Comparison of ENCODE assay signal across 9 cellular contexts in the genomic region with DNA sequence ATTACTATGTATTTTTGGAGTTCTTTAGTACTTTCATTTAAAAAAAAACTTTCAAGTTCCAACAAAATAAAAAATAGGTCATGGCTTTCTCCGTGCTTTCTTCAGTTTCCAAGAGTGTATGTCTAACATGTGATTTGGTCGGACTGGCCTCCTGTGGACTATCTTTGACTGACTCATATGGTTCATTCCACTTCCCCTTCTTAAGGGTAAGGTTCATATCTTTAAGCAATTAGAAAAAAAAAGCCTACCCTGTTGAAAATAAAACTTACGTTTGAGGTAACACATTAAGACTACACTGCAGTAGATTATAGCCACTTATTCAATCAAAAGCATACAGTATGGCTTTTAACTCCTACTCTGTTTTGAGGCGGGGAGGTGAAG.
DNase-seq lines count a peak whose midpoint lies in the region; ATAC-seq and TF ChIP-seq lines count a peak whose summit lies in the region.
"Had no signal": no experiment of that assay in that cellular context is flagged by ENCODE, and none has a peak within 500 bp of the region (broad histone marks: within the 10 kb centered on the region; RNA-seq: fewer than 3 reads in every experiment).

No MANE protein-coding gene starts in this region.

- no peak for TF ChIP-seq CTCF in chondrocyte (IDR thresholded peaks at IDR 0.05)

- CTCF ChIA-PET in HEK293T (lab: Yijun Ruan, JAX), result no interaction called here

- H3K4me1 Mint-ChIP-seq in chondrocyte (ENCODE audit: low read depth), result peaks cover 17% of the 10 kb centered on the region

- no peak overlapping the region for H3K4me3 Mint-ChIP-seq in chondrocyte (ENCODE audit: unreplicated experiment)

- H3K9me3 Mint-ChIP-seq in chondrocyte (ENCODE audit: low read depth), result peaks cover 2% of the 10 kb centered on the region

- ATAC-seq in GM21447 (IDR thresholded peaks at IDR 0.05; ENCODE audit: unreplicated experiment) (peak; percentile 100), HG03558 (IDR thresholded peaks at IDR 0.05; ENCODE audit: extremely low read depth, unreplicated experiment) (peak; percentile 99)
- ATAC-seq: body of pancreas had no signal

- H3K27ac Mint-ChIP-seq in chondrocyte (ENCODE audit: unreplicated experiment), result peak overlapping the region; percentile 3

- no peaks in the 10 kb centered on the region for H3K36me3 Mint-ChIP-seq in chondrocyte (ENCODE audit: low read depth)

- H3K27me3 Mint-ChIP-seq in chondrocyte (ENCODE audit: low read depth), result no peaks in the 10 kb centered on the region

- POLR2A ChIA-PET in HEK293T (lab: Yijun Ruan, JAX), result no interaction called here

- DNase-seq in EL (peak; percentile 69), chondrocyte (ENCODE audit: low spot score) (no peak), NCI-H146 treated with DMSO at 0.1 percent for 48 hours (lab: John Stamatoyannopoulos, UW; ENCODE audit: unreplicated experiment) (no peak), epidermal melanocyte (ENCODE audit: insufficient read length, low spot score) (no peak), HEK293T (ENCODE audit: extremely low spot score) (no peak), NCI-H1105 (lab: John Stamatoyannopoulos, UW) (no peak)

TF ChIP-seq in HEK293T, 16 proteins besides CTCF, POLR2A, EP300 and RAD21:
- TF ChIP-seq TARDBP (IDR thresholded peaks at IDR 0.05) (no peak), BHLHE40 (IDR thresholded peaks at IDR 0.05; ENCODE audit: borderline replicate concordance) (no peak), NFRKB (IDR thresholded peaks at IDR 0.05) (no peak), FOXK2 (IDR thresholded peaks at IDR 0.05) (no peak), SP1 (IDR thresholded peaks at IDR 0.05) (no peak), FOXM1 (IDR thresholded peaks at IDR 0.05; ENCODE audit: borderline replicate concordance) (no peak), HDGF (IDR thresholded peaks at IDR 0.05; ENCODE audit: borderline replicate concordance) (no peak), SUZ12 (IDR thresholded peaks at IDR 0.05) (no peak), ELF4 (IDR thresholded peaks at IDR 0.05) (no peak), CTBP1 (IDR thresholded peaks at IDR 0.05; ENCODE audit: borderline replicate concordance) (no peak), LEF1 (IDR thresholded peaks at IDR 0.05; ENCODE audit: borderline replicate concordance) (no peak), L3MBTL2 (conservative IDR thresholded peaks at IDR 0.05) (no peak), ZNF384 (IDR thresholded peaks at IDR 0.05) (no peak), FOXA1 (IDR thresholded peaks at IDR 0.05) (no peak), ARNT (IDR thresholded peaks at IDR 0.05) (no peak)
- TF ChIP-seq, protein P1, sequence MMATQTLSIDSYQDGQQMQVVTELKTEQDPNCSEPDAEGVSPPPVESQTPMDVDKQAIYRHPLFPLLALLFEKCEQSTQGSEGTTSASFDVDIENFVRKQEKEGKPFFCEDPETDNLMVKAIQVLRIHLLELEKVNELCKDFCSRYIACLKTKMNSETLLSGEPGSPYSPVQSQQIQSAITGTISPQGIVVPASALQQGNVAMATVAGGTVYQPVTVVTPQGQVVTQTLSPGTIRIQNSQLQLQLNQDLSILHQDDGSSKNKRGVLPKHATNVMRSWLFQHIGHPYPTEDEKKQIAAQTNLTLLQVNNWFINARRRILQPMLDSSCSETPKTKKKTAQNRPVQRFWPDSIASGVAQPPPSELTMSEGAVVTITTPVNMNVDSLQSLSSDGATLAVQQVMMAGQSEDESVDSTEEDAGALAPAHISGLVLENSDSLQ (IDR thresholded peaks at IDR 0.05), result no peak
